ENCODE assay signal across 8 cellular contexts in the genomic region with DNA sequence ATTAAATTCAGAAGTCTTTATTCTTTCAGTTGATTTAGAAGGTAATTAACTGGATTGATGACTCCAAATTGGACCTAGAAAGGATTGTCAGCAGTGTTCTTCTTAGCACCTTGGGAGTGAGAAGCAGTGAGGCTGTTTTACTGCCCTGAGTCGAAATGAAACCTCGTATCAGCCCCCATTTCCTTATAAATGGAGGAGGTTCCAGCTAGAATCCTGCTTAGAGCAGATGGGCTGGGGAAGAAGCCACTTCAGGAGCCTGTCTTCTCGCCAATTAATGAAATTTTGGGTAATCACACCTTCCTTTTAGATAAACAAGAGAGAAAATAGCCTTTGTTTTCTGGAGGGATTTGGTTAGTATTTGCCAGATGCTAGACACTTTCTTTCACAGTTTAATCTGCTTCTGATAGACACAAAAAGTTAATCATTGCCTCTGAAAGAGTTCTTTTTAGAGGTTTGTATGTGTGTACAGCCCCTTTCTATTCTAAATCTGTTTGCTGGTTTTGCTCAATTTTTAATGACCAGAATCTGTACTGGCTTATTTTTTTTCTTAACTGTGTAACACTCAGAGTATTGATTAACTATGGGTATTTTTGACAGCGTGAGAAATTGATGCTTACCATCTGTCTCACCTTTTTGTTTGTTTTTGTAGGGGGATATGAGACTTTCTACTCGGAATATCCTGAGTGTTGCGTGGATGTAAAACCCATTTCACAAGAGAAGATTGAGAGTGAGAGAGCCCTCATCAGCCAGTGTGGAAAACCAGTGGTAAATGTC. TPM values are rescaled to one million over a fixed set of nuclear protein-coding genes. Genes with fewer than 3 reads are reported as not detected.
DNase-seq lines count a peak whose midpoint lies in the region; ATAC-seq and TF ChIP-seq lines count a peak whose summit lies in the region.

No MANE protein-coding gene starts in this region.

- H3K79me2 ChIP-seq in Loucy (ENCODE audit: insufficient read depth, low read length) = peaks cover 4% of the 10 kb centered on the region; the same call in 1 of the 2 replicates

- H2AFZ ChIP-seq in Loucy (ENCODE audit: low read length) = no peak overlapping the region

- peak; percentile 29 for TF ChIP-seq POLR2A in GM18526 (IDR thresholded peaks at IDR 0.05; ENCODE audit: extremely low read depth, insufficient read length)

- H3K36me3 ChIP-seq in Loucy (ENCODE audit: insufficient read depth, low read length) (no peaks in the 10 kb centered on the region; the same call in 1 of the 2 replicates), colonic mucosa (no peaks in the 10 kb centered on the region), rectal smooth muscle tissue (ENCODE audit: control insufficient read depth, insufficient read depth, low read length) (no peaks in the 10 kb centered on the region), MG63 (peaks cover 12% of the 10 kb centered on the region)

- H3K27ac ChIP-seq in colonic mucosa = peak overlapping the region; percentile 55
- H3K27ac ChIP-seq in rectal smooth muscle tissue (ENCODE audit: low read depth, low read length) = peak overlapping the region; percentile 70

- peaks cover 39% of the 10 kb centered on the region for H3K4me1 ChIP-seq in Loucy (ENCODE audit: insufficient read depth, low read length, poor library complexity, severe bottlenecking)
- H3K4me1 ChIP-seq in colonic mucosa = peaks cover 7% of the 10 kb centered on the region
- H3K4me1 ChIP-seq in rectal smooth muscle tissue (ENCODE audit: control insufficient read depth, insufficient read depth, low read length) = peaks cover 59% of the 10 kb centered on the region

- H3K9me3 ChIP-seq in Loucy (ENCODE audit: insufficient read depth, low read depth, low read length) (no peaks in the 10 kb centered on the region), colonic mucosa (no peaks in the 10 kb centered on the region), MG63 (no peaks in the 10 kb centered on the region)

- H3K9ac ChIP-seq in Loucy (ENCODE audit: low read depth, low read length, poor library complexity, severe bottlenecking) = no peak overlapping the region
- H3K9ac ChIP-seq in colonic mucosa (ENCODE audit: low read depth in 2 of 2, low read length in 2 of 2) = no peak overlapping the region
- H3K9ac ChIP-seq in rectal smooth muscle tissue (ENCODE audit: low read length) = no peak overlapping the region

- intact Hi-C loops in colonic mucosa (cut with DNase I) = no loop called here

- ATAC-seq in HG03442 (IDR thresholded peaks at IDR 0.05; ENCODE audit: unreplicated experiment) = no peak

- H3K4me2 ChIP-seq in Loucy (ENCODE audit: low read depth, low read length, poor library complexity, severe bottlenecking) = peak overlapping the region; percentile 78

- H3F3A ChIP-seq in Loucy (ENCODE audit: low read depth) = 0 out of 2 replicates have a peak, but pooled peaks cover 3% of the 10 kb centered on the region

- peaks cover 9% of the 10 kb centered on the region for H4K20me1 ChIP-seq in Loucy (ENCODE audit: insufficient read depth, low read length, poor library complexity, severe bottlenecking)

- TF ChIP-seq CTCF in Loucy (conservative IDR thresholded peaks at IDR 0.05; ENCODE audit: low read length) (no peak), colonic mucosa (IDR thresholded peaks at IDR 0.05) (no peak)

- no peaks in the 10 kb centered on the region for H3K9me2 ChIP-seq in Loucy (replicated peaks; ENCODE audit: low read depth, low read length)

- DNase-seq in colonic mucosa (no peak), NOMO-1 (lab: John Stamatoyannopoulos, UW; ENCODE audit: unreplicated experiment in 2 of 2) (no peak), MG63 (no peak), occipital lobe (lab: John Stamatoyannopoulos, UW) (no peak)

- H3K27me3 ChIP-seq in Loucy (ENCODE audit: insufficient read depth, low read length, poor library complexity, severe bottlenecking) = no peaks in the 10 kb centered on the region
- H3K27me3 ChIP-seq in colonic mucosa = peaks cover 8% of the 10 kb centered on the region
- no peaks in the 10 kb centered on the region for H3K27me3 ChIP-seq in rectal smooth muscle tissue (ENCODE audit: control insufficient read depth, insufficient read depth, low read length)
- no peaks in the 10 kb centered on the region for H3K27me3 ChIP-seq in MG63

- no peak overlapping the region for H3K4me3 ChIP-seq in Loucy (ENCODE audit: low read length, poor library complexity, severe bottlenecking)
- H3K4me3 ChIP-seq in colonic mucosa = no peak overlapping the region
- no peak overlapping the region for H3K4me3 ChIP-seq in rectal smooth muscle tissue (ENCODE audit: low read length)
- H3K4me3 ChIP-seq in MG63 = no peak overlapping the region

RNA-seq across cellular contexts. Expression of a gene that starts 4.6 kb away (rescaled TPM):
- total RNA-seq in colonic mucosa (10 to 100 TPM in 1 of 2 donors, 1 to 10 TPM in 1; 6.2 to 22.0 TPM), occipital lobe (4.7 TPM)
- 0.59 TPM in 1 of 2 replicates, not detected in the other for total RNA-seq in MG63 (2014; rRNA removed; shearing (Covaris generic); ENCODE audit: low replicate concordance)
